Comparison of ENCODE assay signal across 20 cellular contexts in genomic region chr12:98579347-98579746, GRCh38. TPM values are rescaled to one million over a fixed set of nuclear protein-coding genes. Genes with fewer than 3 reads are reported as not detected.
DNase-seq lines count a peak whose midpoint lies in the region; ATAC-seq and TF ChIP-seq lines count a peak whose summit lies in the region.
"Had no signal": no experiment of that assay in that cellular context is flagged by ENCODE, and none has a peak within 500 bp of the region (broad histone marks: within the 10 kb centered on the region; RNA-seq: fewer than 3 reads in every experiment).

No MANE protein-coding gene starts in this region.

- TF ChIP-seq CTCF in HCT116 (IDR thresholded peaks at IDR 0.05 in 2 of 3, conservative IDR thresholded peaks at IDR 0.05 in 1 of 3; ENCODE audit: borderline replicate concordance in 1 of 3, insufficient read depth in 1 of 3, low read depth in 2 of 3, low read length in 2 of 3) (no peak), osteoblast (IDR thresholded peaks at IDR 0.05; ENCODE audit: extremely low read depth, low read depth, low read length) (no peak)

- H3K27ac ChIP-seq in HCT116 (ENCODE audit: low read depth, low read length) = peak overlapping the region; percentile 43; the same call in 1 of the 2 replicates
- no peak overlapping the region for H3K27ac ChIP-seq in osteoblast (ENCODE audit: low read depth, low read length)
- H3K27ac ChIP-seq: SJSA1 had no signal

- no peak for TF ChIP-seq POLR2A in HCT116 (IDR thresholded peaks at IDR 0.05; ENCODE audit: borderline replicate concordance, extremely low read depth, insufficient read depth, insufficient read length)

- H3K4me1 ChIP-seq in HCT116 (ENCODE audit: control insufficient read depth in 1 of 2, insufficient read depth in 2 of 2, low read length in 2 of 2) = peaks cover 21 to 44% of the 10 kb centered on the region in 2 experiments
- H3K4me1 ChIP-seq in osteoblast (ENCODE audit: insufficient read depth, low read length) = no peaks in the 10 kb centered on the region
- H3K4me1 ChIP-seq: SJSA1 had no signal

- CTCF ChIA-PET in HCT116 (lab: Charles Lee) = interaction anchor here (1.5 kb wide), 1 partner anchor 13 kb away, joined by 11 read pairs; no protein-coding TSS in a partner anchor

- intact Hi-C loops in HCT116 (cut with micrococcal nuclease) = no loop called here

- peak; percentile 24; the same call in 1 of the 2 replicates for ATAC-seq in HCT116
- ATAC-seq in GM21447 (IDR thresholded peaks at IDR 0.05; ENCODE audit: unreplicated experiment) = no peak
- ATAC-seq: GM12878, Right ventricle myocardium inferior had no signal

- TF ChIP-seq RAD21 in HCT116 (IDR thresholded peaks at IDR 0.05; ENCODE audit: low read depth) = no peak

- POLR2A ChIA-PET in HCT116 (lab: Charles Lee) = interaction anchor here (1.2 kb wide), 1 partner anchor 12 kb away, joined by 4 read pairs; no protein-coding TSS in a partner anchor

- H3K27me3 ChIP-seq in HCT116 (ENCODE audit: insufficient read depth, low read length) = no peaks in the 10 kb centered on the region
- no peaks in the 10 kb centered on the region for H3K27me3 ChIP-seq in osteoblast (ENCODE audit: insufficient read depth, low read length)
- H3K27me3 ChIP-seq: SJSA1 had no signal

- H3K9ac ChIP-seq in HCT116 (ENCODE audit: low read length) = peak overlapping the region; percentile 22; the same call in 1 of the 2 replicates

- DNase-seq in HCT116 (ENCODE audit: low read depth, low spot score) = no peak
- DNase-seq in NCI-H69 (lab: John Stamatoyannopoulos, UW) = peak; percentile 13
- DNase-seq in brain pericyte (ENCODE audit: low read depth, low spot score) = peak; percentile 25
- no peak for DNase-seq in osteoblast (ENCODE audit: insufficient read length, low spot score, missing footprints)
- no peak for DNase-seq in kidney glomerular epithelial cell (lab: John Stamatoyannopoulos, UW)
- DNase-seq in SIG-M5 treated with dmso at 0.1 percent for 504 hours (lab: John Stamatoyannopoulos, UW; ENCODE audit: unreplicated experiment) = no peak
- DNase-seq: C1 segment of cervical spinal cord; Caco-2; CD4-positive, alpha-beta memory T cell; MV-4-11; NCI-H1105 treated with DMSO at 0.1 percent for 48 hours; NCI-H1694 treated with DMSO at 0.1 percent for 48 hours; NCI-H2081; NCI-H345; NCI-H510A treated with DMSO at 0.1 percent for 48 hours; NCI-H748 treated with DMSO at 0.1 percent for 48 hours had no signal

- BruUV-seq in HCT116 (replicated peaks; lab: Mats Ljungman, UMichigan) = no TSS peak

- H2AFZ ChIP-seq in HCT116 (ENCODE audit: low read depth, low read length, poor library complexity, severe bottlenecking) (peak overlapping the region; percentile 76), osteoblast (ENCODE audit: low read length) (peak overlapping the region; percentile 15)

- H3K36me3 ChIP-seq in HCT116 (ENCODE audit: control insufficient read depth in 1 of 2, insufficient read depth in 2 of 2, low read length in 2 of 2) (no peaks in the 10 kb centered on the region), osteoblast (ENCODE audit: insufficient read depth, low read length) (no peaks in the 10 kb centered on the region)
- H3K36me3 ChIP-seq: SJSA1 had no signal

- no peaks in the 10 kb centered on the region for H3K9me2 ChIP-seq in HCT116 (ENCODE audit: insufficient read depth)

- no peaks in the 10 kb centered on the region for H4K20me1 ChIP-seq in HCT116 (ENCODE audit: insufficient read depth)
- no peaks in the 10 kb centered on the region for H4K20me1 ChIP-seq in osteoblast (ENCODE audit: insufficient read depth, low read length)

- H3K79me2 ChIP-seq in HCT116 (ENCODE audit: insufficient read depth, low read length) (no peaks in the 10 kb centered on the region), osteoblast (ENCODE audit: insufficient read depth, low read length) (no peaks in the 10 kb centered on the region)

- H3K4me3 ChIP-seq in HCT116 (replicated peaks in 1 of 2; ENCODE audit: low read depth in 1 of 2, low read length in 2 of 2) = no peak overlapping the region
- H3K4me3 ChIP-seq in osteoblast (ENCODE audit: insufficient read depth, low read length) = no peak overlapping the region
- H3K4me3 ChIP-seq: GM12878, SJSA1 had no signal

- no peaks in the 10 kb centered on the region for H3K9me3 ChIP-seq in HCT116 (ENCODE audit: control insufficient read depth in 1 of 2, insufficient read depth in 1 of 2, low read depth in 1 of 2, low read length in 2 of 2)
- no peaks in the 10 kb centered on the region for H3K9me3 ChIP-seq in osteoblast (ENCODE audit: low read depth, low read length)
- H3K9me3 ChIP-seq: Caco-2, SJSA1 had no signal

- RAD21 ChIA-PET in HCT116 (lab: Charles Lee; ENCODE audit: low non-redundant PET in 1 of 2, low total read pairs in 2 of 2, uncharacterized antibody in 2 of 2, unreplicated experiment in 2 of 2) = no interaction called here

- H3K4me2 ChIP-seq in HCT116 (ENCODE audit: low read length) (peak overlapping the region; percentile 77), osteoblast (ENCODE audit: insufficient read depth, low read length) (no peak overlapping the region)

TF ChIP-seq in HCT116, 20 proteins besides CTCF, POLR2A, EP300 and RAD21:
- no peak for TF ChIP-seq SP1 (IDR thresholded peaks at IDR 0.05; ENCODE audit: low read depth)
- TF ChIP-seq EZH2 (IDR thresholded peaks at IDR 0.05) = no peak
- TF ChIP-seq TCF7L2 (IDR thresholded peaks at IDR 0.05; ENCODE audit: borderline replicate concordance, extremely low read depth, insufficient read depth, insufficient read length) = no peak
- no peak for TF ChIP-seq POLR2AphosphoS5 (IDR thresholded peaks at IDR 0.05; ENCODE audit: low read depth, low read length)
- TF ChIP-seq ATF3 (IDR thresholded peaks at IDR 0.05) = no peak
- no peak for TF ChIP-seq EGR1 (IDR thresholded peaks at IDR 0.05; ENCODE audit: low read depth)
- no peak for TF ChIP-seq JUND (IDR thresholded peaks at IDR 0.05)

RNA-seq across cellular contexts. Expression of gene SLC25A3, which starts 14.1 kb away (rescaled TPM):
- total RNA-seq in HCT116 (2021; ENCODE audit: unreplicated experiment) = 927 TPM
- polyA plus RNA-seq in HCT116 (2012) = 672 and 706 TPM in 2 replicates
- total RNA-seq in osteoblast = 682 and 771 TPM in 2 replicates

Comparison
In these comparisons a context has a peak if more than half of its experiments do, and no peak if none do; other contexts are left out.
1. DNase-seq: peak in NCI-H69 (single experiment) and brain pericyte (single experiment); none in HCT116 (single experiment), osteoblast (single experiment), kidney glomerular epithelial cell (single experiment) and SIG-M5 treated with dmso at 0.1 percent for 504 hours (single experiment).